ENCODE assay signal across 34 cellular contexts in the genomic region with DNA sequence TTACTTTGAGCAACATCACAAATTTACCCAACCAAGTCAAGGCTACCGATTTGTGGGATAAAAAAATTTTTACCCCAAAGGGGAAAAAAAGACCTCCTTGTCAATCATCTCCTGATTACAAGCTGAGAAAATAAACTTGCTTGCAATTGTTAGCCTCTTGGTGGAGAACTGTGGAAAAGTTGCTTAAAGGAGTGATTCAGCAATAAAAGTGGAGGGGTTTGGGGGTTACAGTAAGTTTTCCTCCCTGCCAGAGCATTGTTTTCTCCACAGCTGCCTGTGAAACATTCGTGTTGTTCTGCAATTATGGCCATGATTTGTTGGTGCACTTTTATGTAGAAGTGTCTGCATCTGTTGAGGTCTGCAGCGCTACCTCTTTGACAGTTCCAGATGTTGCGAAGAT.
"Had no signal": no experiment of that assay in that cellular context is flagged by ENCODE, and none has a peak within 500 bp of the region (broad histone marks: within the 10 kb centered on the region; RNA-seq: fewer than 3 reads in every experiment).

No MANE protein-coding gene starts in this region.

- H3K27me3 ChIP-seq: MG63 had no signal

- DNase-seq: Kasumi-1, MG63, MM.1S, NCI-H1048, NCI-H1092, NCI-H1092 treated with DMSO at 0.1 percent for 48 hours, NCI-H1105, NCI-H1105 treated with DMSO at 0.1 percent for 48 hours, NCI-H1417, NCI-H1417 treated with DMSO at 0.1 percent for 48 hours, NCI-H1436, NCI-H1436 treated with DMSO at 0.1 percent for 48 hours, NCI-H146, NCI-H1694, NCI-H1694 treated with DMSO at 0.1 percent for 48 hours, NCI-H187, NCI-H187 treated with DMSO at 0.1 percent for 48 hours, NCI-H1930, NCI-H2029, NCI-H2029 treated with DMSO at 0.1 percent for 48 hours, NCI-H2081, NCI-H2081 treated with DMSO at 0.1 percent for 48 hours, NCI-H2107, NCI-H2171, NCI-H2171 treated with DMSO at 0.1 percent for 48 hours, NCI-H2227 treated with DMSO at 0.1 percent for 48 hours, NCI-H226, NCI-H345, NCI-H446, NCI-H446 treated with DMSO at 0.1 percent for 48 hours, NCI-H510A, NCI-H510A treated with DMSO at 0.1 percent for 48 hours, NCI-H524, NCI-H524 treated with DMSO at 0.1 percent for 48 hours had no signal

- H3K4me3 ChIP-seq: MG63 had no signal

- H3K9me3 ChIP-seq: MG63 had no signal

- H3K36me3 ChIP-seq: MG63 had no signal
